22 cellular contexts compared by ENCODE assay signal in the genomic region with DNA sequence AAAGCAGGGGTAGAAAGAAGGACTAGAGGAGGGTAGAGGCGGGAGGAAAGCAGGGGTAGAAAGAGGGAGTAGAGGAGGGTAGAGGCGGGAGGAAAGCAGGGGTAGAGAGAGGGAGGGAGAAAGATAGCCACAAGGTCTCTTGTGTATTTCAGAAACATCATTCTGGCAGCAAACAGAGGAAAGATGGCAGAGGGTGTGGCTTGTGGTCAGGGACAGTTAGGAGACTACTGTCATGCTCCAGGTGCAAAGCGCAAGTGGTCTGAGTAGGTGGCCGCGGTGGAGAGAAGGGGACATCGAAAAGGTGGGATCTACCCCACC.
DNase-seq lines count a peak whose midpoint lies in the region; ATAC-seq, FAIRE-seq and TF ChIP-seq lines count a peak whose summit lies in the region.
"Had no signal": no experiment of that assay in that cellular context is flagged by ENCODE, and none has a peak within 500 bp of the region (broad histone marks: within the 10 kb centered on the region; RNA-seq: fewer than 3 reads in every experiment).

No MANE protein-coding gene starts in this region.

- H3K27me3 ChIP-seq in HepG2 (ENCODE audit: control insufficient read depth in 1 of 2, insufficient read depth in 2 of 2, low read length in 2 of 2) (peaks cover 10 to 90% of the 10 kb centered on the region in 2 experiments; a peak in 4 of 5 replicates), right lobe of liver (no peaks in the 10 kb centered on the region), GM12878 (replicated peaks in 1 of 2; ENCODE audit: control insufficient read depth in 2 of 2, insufficient read depth in 2 of 2, low read length in 1 of 2) (peaks cover 4 to 11% of the 10 kb centered on the region in 2 experiments), dorsolateral prefrontal cortex (no peaks in the 10 kb centered on the region)
- H3K27me3 ChIP-seq: SJCRH30, tibial nerve had no signal

- 53% methylated on average over 6 of the region's 6 CpGs for WGBS in HepG2 (ENCODE audit: low lambda C conversion rate)
- 70% methylated on average over 5 of the region's 6 CpGs for WGBS in right lobe of liver (ENCODE audit: insufficient coverage, low coverage, low lambda C conversion rate, missing lambda C conversion rate)
- 40% methylated on average over 6 of the region's 6 CpGs for WGBS in GM12878 (ENCODE audit: insufficient coverage, insufficient replicate concordance, low lambda C conversion rate, missing lambda C conversion rate)

- TF ChIP-seq RAD21 in HepG2 (CRISPR knock-in tag; IDR thresholded peaks at IDR 0.05) (no peak), GM12878 (IDR thresholded peaks at IDR 0.05; ENCODE audit: insufficient read depth, low read depth, low read length) (no peak)

- DNase-seq in HepG2 (ENCODE audit: low spot score) (no peak), right lobe of liver (no peak), MV-4-11 (lab: John Stamatoyannopoulos, UW) (peak; percentile 10), GM12878 (ENCODE audit: low read depth, low spot score) (no peak), dorsolateral prefrontal cortex (no peak), NCI-H748 (lab: John Stamatoyannopoulos, UW; ENCODE audit: unreplicated experiment) (no peak)
- DNase-seq: activated T-cell treated with anti-CD3 and anti-CD28 coated beads, Interleukin-2, amount 50 U/mL, for 72 hours; COR-L47; DMS79; effector memory CD4-positive, alpha-beta T cell; Karpas-422; NCI-H1105; NCI-H2107; NCI-H510A; NK-92 treated with Interleukin-12 subunit alpha and Interleukin-12 subunit beta, amount 100 ng/mL, for 24 hours; SJCRH30; spleen; stimulated activated CD4-positive, alpha-beta T cell treated with anti-CD3 and anti-CD28 coated beads, Interleukin-4, amount 100 ng/mL, for 24 hours had no signal

- TF ChIP-seq EP300 in HepG2 (IDR thresholded peaks at IDR 0.05; ENCODE audit: low read depth in 2 of 2, low read length in 2 of 2) (no peak), HepG2 (CRISPR knock-in tag; IDR thresholded peaks at IDR 0.05; ENCODE audit: borderline replicate concordance) (no peak), GM12878 (IDR thresholded peaks at IDR 0.05; ENCODE audit: borderline replicate concordance in 1 of 2, control insufficient read depth in 1 of 2, low read depth in 2 of 2, low read length in 2 of 2) (no peak)

- BruUV-seq in HepG2 (replicated peaks; lab: Mats Ljungman, UMichigan) (no TSS peak), GM12878 (replicated peaks; lab: Mats Ljungman, UMichigan) (no TSS peak)

- H2AFZ ChIP-seq in HepG2 (ENCODE audit: low read length) (no peak overlapping the region), GM12878 (ENCODE audit: control insufficient read depth, low read depth, low read length) (no peak overlapping the region)

- H3K4me3 ChIP-seq in HepG2 (replicated peaks in 1 of 3; ENCODE audit: insufficient read depth in 1 of 3, low read depth in 2 of 3, low read length in 3 of 3) (no peak overlapping the region), right lobe of liver (no peak overlapping the region), GM12878 (no peak overlapping the region), dorsolateral prefrontal cortex (no peak overlapping the region)
- H3K4me3 ChIP-seq: SJCRH30, spleen, tibial nerve had no signal

- H4K20me1 ChIP-seq in HepG2 (ENCODE audit: insufficient read depth, low read length): no peaks in the 10 kb centered on the region
- H4K20me1 ChIP-seq in GM12878 (ENCODE audit: control insufficient read depth, insufficient read depth): no peaks in the 10 kb centered on the region

- in situ Hi-C loops in HepG2 (cut with HindIII; ENCODE audit: extremely low pct_ligation_motif_present, low pct_unique_long_range_greater_than_20kb): no loop called here
- in situ Hi-C loops in GM12878 (cut with MboI): no loop called here

- FAIRE-seq in HepG2 (lab: Jason Lieb, UNC): no peak
- no peak for FAIRE-seq in GM12878 (lab: Jason Lieb, UNC)

- RAD21 ChIA-PET in GM12878 (lab: Charles Lee; ENCODE audit: unreplicated experiment): no interaction called here

- no peak for ATAC-seq in HepG2
- ATAC-seq in right lobe of liver: no peak
- no peak for ATAC-seq in GM12878
- ATAC-seq in GM19395 (IDR thresholded peaks at IDR 0.05; ENCODE audit: unreplicated experiment): no peak
- ATAC-seq: activated T-cell treated with anti-CD3 and anti-CD28 coated beads, Interleukin-2, amount 50 U/mL, for 72 hours; HCT116; Panc1 had no signal

- intact Hi-C loops in HepG2 (cut with micrococcal nuclease; ENCODE audit: unreplicated experiment) (no loop called here), right lobe of liver (cut with DNase I) (no loop called here), GM12878 (cut with micrococcal nuclease; ENCODE audit: unreplicated experiment) (no loop called here), dorsolateral prefrontal cortex (cut with DNase I) (loop anchor here (10.0 kb wide), 2 partner anchors 116 to 206 kb away; partner anchors contain the start of gene ADAM17 (in 1 of the 2))

- POLR2A ChIA-PET in HepG2 (lab: Yijun Ruan, JAX): no interaction called here
- POLR2A ChIA-PET in GM12878 (lab: Charles Lee): no interaction called here

- H3K27ac ChIP-seq in HepG2 (ENCODE audit: extremely low read length, insufficient read depth, low read length) (no peak overlapping the region), right lobe of liver (no peak overlapping the region), GM12878 (ENCODE audit: control insufficient read depth, insufficient read depth) (no peak overlapping the region), dorsolateral prefrontal cortex (peak overlapping the region in 24 of 59 donors; percentile 7 to 88 (median 42))
- H3K27ac ChIP-seq: SJCRH30, spleen, tibial nerve had no signal

- H3K4me2 ChIP-seq in HepG2 (ENCODE audit: low read depth, low read length) (no peak overlapping the region), GM12878 (ENCODE audit: control insufficient read depth, insufficient read depth) (no peak overlapping the region)

- CTCF ChIA-PET in HepG2 (lab: Yijun Ruan, JAX; ENCODE audit: low intra/inter-chr PET ratio, low total read pairs): no interaction called here
- CTCF ChIA-PET in GM12878 (lab: Yijun Ruan, JAX): interaction anchor here (1.6 to 1.8 kb wide), 2 partner anchors 9 to 287 kb away, joined by 4 to 7 read pairs; no protein-coding TSS in a partner anchor

- H3K9me3 ChIP-seq in HepG2 (ENCODE audit: low read length): no peaks in the 10 kb centered on the region
- no peaks in the 10 kb centered on the region for H3K9me3 ChIP-seq in right lobe of liver
- no peaks in the 10 kb centered on the region for H3K9me3 ChIP-seq in GM12878 (replicated peaks; ENCODE audit: control insufficient read depth, insufficient read depth, low read length)
- H3K9me3 ChIP-seq: SJCRH30, spleen, tibial nerve had no signal

- SMC1A ChIA-PET in GM12878 (lab: Charles Lee; ENCODE audit: uncharacterized antibody, unreplicated experiment): no interaction called here

- H3K79me2 ChIP-seq in HepG2 (ENCODE audit: insufficient read depth, low read length): no peaks in the 10 kb centered on the region
- H3K79me2 ChIP-seq in GM12878 (ENCODE audit: control insufficient read depth, insufficient read depth, low read length): no peaks in the 10 kb centered on the region

- H3K4me1 ChIP-seq in HepG2 (ENCODE audit: insufficient read depth, low read length): peaks cover 29% of the 10 kb centered on the region
- no peaks in the 10 kb centered on the region for H3K4me1 ChIP-seq in right lobe of liver
- peaks cover 15% of the 10 kb centered on the region for H3K4me1 ChIP-seq in GM12878 (ENCODE audit: control insufficient read depth, insufficient read depth, low read length)

- TF ChIP-seq POLR2A in HepG2 (IDR thresholded peaks at IDR 0.05; ENCODE audit: insufficient read depth in 1 of 2, low read depth in 2 of 2, low read length in 2 of 2) (no peak), right lobe of liver (IDR thresholded peaks at IDR 0.05) (no peak), GM12878 (IDR thresholded peaks at IDR 0.05; ENCODE audit: low read depth, low read length) (no peak)

- H3K9ac ChIP-seq in HepG2 (ENCODE audit: insufficient read depth, low read depth, low read length) (no peak overlapping the region), GM12878 (ENCODE audit: control insufficient read depth, insufficient read depth, low read length) (no peak overlapping the region)

- no peaks in the 10 kb centered on the region for H3K36me3 ChIP-seq in HepG2 (replicated peaks in 1 of 2; ENCODE audit: control insufficient read depth in 1 of 2, insufficient read depth in 2 of 2, low read length in 2 of 2)
- H3K36me3 ChIP-seq in right lobe of liver: no peaks in the 10 kb centered on the region
- no peaks in the 10 kb centered on the region for H3K36me3 ChIP-seq in GM12878 (ENCODE audit: control insufficient read depth in 2 of 2, insufficient read depth in 2 of 2, low read length in 1 of 2)
- H3K36me3 ChIP-seq: SJCRH30, spleen, tibial nerve had no signal

- TF ChIP-seq CTCF in HepG2 (CRISPR knock-in tag; IDR thresholded peaks at IDR 0.05) (no peak), right lobe of liver (IDR thresholded peaks at IDR 0.05) (no peak), GM12878 (IDR thresholded peaks at IDR 0.05 in 2 of 3, conservative IDR thresholded peaks at IDR 0.05 in 1 of 3; ENCODE audit: control insufficient read depth in 2 of 3, extremely low read depth in 1 of 3, insufficient read depth in 1 of 3, low read depth in 3 of 3, low read length in 3 of 3) (no peak), dorsolateral prefrontal cortex (IDR thresholded peaks at IDR 0.05 in 54 of 56, conservative IDR thresholded peaks at IDR 0.05 in 2 of 56; ENCODE audit: low read depth in 1 of 56, partially characterized antibody in 56 of 56) (no peak)

TF ChIP-seq in HepG2, 621 proteins besides CTCF, POLR2A, EP300 and RAD21 (continues in another document):
- no peak for TF ChIP-seq PRPF4 (IDR thresholded peaks at IDR 0.05; ENCODE audit: low read depth, low read length, poor library complexity, severe bottlenecking)

Comparison
In these comparisons a context has a peak if more than half of its experiments do, and no peak if none do; other contexts are left out.
1. intact Hi-C loops: an anchor here in dorsolateral prefrontal cortex (10.0 kb wide); none called in HepG2, right lobe of liver and GM12878.